Comparison of ENCODE assay signal across 3 cellular contexts in genomic region chr17:198225-198624, GRCh38. TPM values are rescaled to one million over a fixed set of nuclear protein-coding genes. Genes with fewer than 3 reads are reported as not detected.
"Had no signal": no experiment of that assay in that cellular context is flagged by ENCODE, and none has a peak within 500 bp of the region (broad histone marks: within the 10 kb centered on the region; RNA-seq: fewer than 3 reads in every experiment).

No MANE protein-coding gene starts in this region.

RNA-seq across cellular contexts. Expression of gene DOC2B, which starts 16.8 kb away (rescaled TPM):
- total RNA-seq: HT1080 had no signal
- polyA plus RNA-seq: IgD-negative memory B cell, K562 had no signal
